In genomic region chr4:74975848-74976824, GRCh38 we compare ENCODE assay signal across 25 cellular contexts. TPM values are rescaled to one million over a fixed set of nuclear protein-coding genes. Genes with fewer than 3 reads are reported as not detected.
"Had no signal": no experiment of that assay in that cellular context is flagged by ENCODE, and none has a peak within 500 bp of the region (broad histone marks: within the 10 kb centered on the region; RNA-seq: fewer than 3 reads in every experiment).

No MANE protein-coding gene starts in this region.

- ATAC-seq: activated T-cell treated with anti-CD3 and anti-CD28 coated beads, Interleukin-2, amount 50 U/mL, for 4 hours; esophagus mucosa; natural killer cell had no signal

- H3K27ac ChIP-seq: adrenal gland, brain microvascular endothelial cell, stomach, suprapubic skin, transverse colon, uterus had no signal

- H3K4me1 Mint-ChIP-seq: central memory CD8-positive, alpha-beta T cell; natural killer cell had no signal

- H3K4me1 ChIP-seq: adrenal gland, stomach, suprapubic skin, uterus had no signal

- H3K36me3 ChIP-seq: adrenal gland, ascending aorta, brain microvascular endothelial cell, stomach, suprapubic skin, uterus had no signal

- H3K9me3 ChIP-seq: adrenal gland, uterus had no signal

- H3K27ac Mint-ChIP-seq: activated naive CD8-positive, alpha-beta T cell; activated T-helper 2 cell treated with anti-CD3 and anti-CD28 coated beads, Interferon-gamma antibody, Interleukin-2, Interleukin-4, amounts not matched to agents 10 μg/mL and 5 μg/mL and 100 μg/mL, durations not matched to agents 14 hours and 24 hours and 36 hours; natural killer cell had no signal

- H3K27me3 Mint-ChIP-seq: activated naive CD8-positive, alpha-beta T cell; central memory CD8-positive, alpha-beta T cell had no signal

- H3K4me3 ChIP-seq: adrenal gland, ascending aorta, lung, stomach, suprapubic skin, transverse colon, uterus had no signal

- H3K27me3 ChIP-seq: adrenal gland, ascending aorta, brain microvascular endothelial cell, stomach, suprapubic skin, transverse colon, uterus had no signal

- DNase-seq: activated CD4-positive, alpha-beta T cell treated with anti-CD3 and anti-CD28 coated beads for 1 hour; activated CD8-positive, alpha-beta memory T cell treated with anti-CD3 and anti-CD28 coated beads for 24 hours; activated CD8-positive, alpha-beta memory T cell treated with anti-CD3 and anti-CD28 coated beads, Interleukin-2, amount 50 U/mL, for 4 hours; activated naive CD4-positive, alpha-beta T cell; activated T-cell treated with anti-CD3 and anti-CD28 coated beads, Interleukin-2, amount 50 U/mL, for 4 hours; adrenal gland; brain microvascular endothelial cell; effector memory CD4-positive, alpha-beta T cell; islet precursor cell; natural killer cell; stimulated activated CD4-positive, alpha-beta T cell treated with anti-CD3 and anti-CD28 coated beads, Interleukin-1b, Interleukin-23, amount 100 ng/mL, for 48 hours; stomach; transverse colon; uterus had no signal

- H3K4me3 Mint-ChIP-seq: activated naive CD8-positive, alpha-beta T cell; activated T-cell treated with anti-CD3 and anti-CD28 coated beads, Interleukin-2, amount 50 U/mL, for 4 hours; central memory CD8-positive, alpha-beta T cell; natural killer cell had no signal

- H3K36me3 Mint-ChIP-seq: activated naive CD8-positive, alpha-beta T cell had no signal

RNA-seq across cellular contexts. Expression of gene PARM1, which starts 43.2 kb away (rescaled TPM):
- total RNA-seq: activated T-helper 2 cell treated with anti-CD3 and anti-CD28 coated beads, Interferon-gamma antibody, Interleukin-2, Interleukin-4, amounts not matched to agents 10 μg/mL and 5 μg/mL and 100 μg/mL, durations not matched to agents 14 hours and 24 hours and 36 hours; dermis microvascular lymphatic vessel endothelial cell; endothelial cell of umbilical vein; osteoblast; T-helper 2 cell treated with Interferon-gamma antibody and Interleukin-4, amounts not matched to agents 100 ng/mL and 5 ng/mL, for 36 hours had no signal
